ENCODE assay signal across 8 cellular contexts in genomic region chr2:85888745-85889647, GRCh38. TPM values are rescaled to one million over a fixed set of nuclear protein-coding genes. Genes with fewer than 3 reads are reported as not detected.
DNase-seq lines count a peak whose midpoint lies in the region; ATAC-seq, FAIRE-seq and TF ChIP-seq lines count a peak whose summit lies in the region.

ST3GAL5 (minus strand) TSS chr2:85888990; CDS start chr2:85888905, 85 bp downstream.

- intact Hi-C loops in dorsolateral prefrontal cortex (cut with DNase I), result loop anchor here (1.0 to 10.0 kb wide), 11 partner anchors 35 to 189 kb away; partner anchors contain the start of gene ATOH8 (in 1 of the 2)
- intact Hi-C loops in lower leg skin (cut with DNase I; ENCODE audit: low total_unique reads), result loop anchor here (5.0 kb wide), 1 partner anchor 188 kb away; no protein-coding TSS in a partner anchor

- H3K27ac ChIP-seq in BLaER1, result peak within 1 kb of the TSS; percentile 68
- H3K27ac ChIP-seq in dorsolateral prefrontal cortex, result peak within 1 kb of the TSS; percentile 83 to 100 (median 99)

- WGBS in lower leg skin, 2 donors, result 0% methylated on average over 28 to 40 of the region's 86 CpGs

- DNase-seq in GM19239 (ENCODE audit: insufficient read length, low spot score) (peak; percentile 85), NCI-H748 treated with DMSO at 0.1 percent for 48 hours (lab: John Stamatoyannopoulos, UW) (peak; percentile 63), dorsolateral prefrontal cortex (peak; percentile 87 to 95 (median 93)), lower leg skin (ENCODE audit: low spot score in 2 of 2) (peak; percentile 85 to 98)
- peak; percentile 89 to 90 for DNase-seq in activated CD4-positive, alpha-beta T cell treated with anti-CD3 and anti-CD28 coated beads, Interleukin-2, amount 50 U/mL, for 48 hours
- DNase-seq in stimulated activated CD4-positive, alpha-beta T cell treated with anti-CD3 and anti-CD28 coated beads, TNF-alpha, amount 100 ng/mL, for 1 hour (ENCODE audit: low read depth in 3 of 3, low spot score in 1 of 3), result peak; percentile 79 to 96 (median 89)

- H3K27me3 ChIP-seq in BLaER1 (no peaks in the 10 kb centered on the region; the same call in 1 of the 2 replicates), dorsolateral prefrontal cortex (no peaks in the 10 kb centered on the region)

- peak; percentile 85 for ATAC-seq in HG03442 (IDR thresholded peaks at IDR 0.05; ENCODE audit: unreplicated experiment)

- TF ChIP-seq POLR2A in lower leg skin (IDR thresholded peaks at IDR 0.05), result no peak

- H3K9me3 ChIP-seq in BLaER1, result no peaks in the 10 kb centered on the region

- H3K9ac ChIP-seq in BLaER1, result peak within 1 kb of the TSS; percentile 81

- H3K4me3 ChIP-seq in BLaER1 (peak within 1 kb of the TSS; percentile 93), dorsolateral prefrontal cortex (peak within 1 kb of the TSS; percentile 61 to 99 (median 88)), lower leg skin (ENCODE audit: low read depth, poor library complexity, severe bottlenecking) (peak within 1 kb of the TSS; percentile 50)

- H3K36me3 ChIP-seq in BLaER1, result no peaks in the 10 kb centered on the region

- peak within 1 kb of the TSS; percentile 100 for H3K4me2 ChIP-seq in BLaER1

- peak; percentile 30 to 97 (median 78) for TF ChIP-seq CTCF in dorsolateral prefrontal cortex (IDR thresholded peaks at IDR 0.05 in 54 of 56, conservative IDR thresholded peaks at IDR 0.05 in 2 of 56; ENCODE audit: low read depth in 1 of 56, partially characterized antibody in 56 of 56)
- no peak for TF ChIP-seq CTCF in lower leg skin (IDR thresholded peaks at IDR 0.05)

- peaks cover 61% of the 10 kb centered on the region for H3K4me1 ChIP-seq in BLaER1

- peak; percentile 44 for FAIRE-seq in GM19239 (lab: Jason Lieb, UNC)

- H4K20me1 ChIP-seq in BLaER1, result peaks cover 21% of the 10 kb centered on the region; the same call in 1 of the 2 replicates

RNA-seq across cellular contexts. Expression of gene ST3GAL5, which starts in this region (rescaled TPM):
- total RNA-seq in dorsolateral prefrontal cortex (100 to 1,000 TPM in 11 of 120 experiments, 10 to 100 TPM in 109; 56.0 to 109 (median 86.7) TPM), lower leg skin (1 to 10 TPM; 6.9 to 8.6 (median 8.1) TPM)

Comparison
In these comparisons a context has a peak if more than half of its experiments do, and no peak if none do; other contexts are left out.
1. Peak in every context shown above with its lines: DNase-seq, ATAC-seq, H3K4me3 ChIP-seq and H3K27ac ChIP-seq.
2. RNA of gene ST3GAL5 (total RNA-seq): 56.0 to 109 TPM in dorsolateral prefrontal cortex; 6.9 to 8.6 TPM in lower leg skin; every median in the first group is over 4 times any median in the second.
3. CTCF ChIP-seq: peak in dorsolateral prefrontal cortex (56 of 56); none in lower leg skin (0 of 3).